ENCODE assay signal across 8 cellular contexts in the genomic region with DNA sequence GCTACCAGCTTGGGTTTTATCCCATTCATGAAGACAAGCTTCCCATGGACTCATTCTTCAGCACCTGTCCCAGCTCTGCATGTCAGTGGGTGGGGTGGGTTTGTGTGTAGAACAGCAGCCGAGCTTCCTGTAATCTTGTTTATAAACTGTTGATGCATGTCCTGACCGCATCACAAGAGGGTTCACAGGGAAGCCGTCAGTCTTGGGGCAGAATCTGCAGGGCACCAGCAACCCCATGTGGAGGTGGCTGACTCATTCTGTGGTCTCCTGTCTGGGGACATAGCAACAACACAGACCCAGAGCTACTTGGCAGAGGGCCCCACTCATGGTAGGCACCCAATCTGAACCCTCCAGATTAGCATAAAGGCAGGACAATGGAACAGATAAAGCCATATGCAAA.
DNase-seq lines count a peak whose midpoint lies in the region; ATAC-seq and TF ChIP-seq lines count a peak whose summit lies in the region.

No MANE protein-coding gene starts in this region.

- peak; percentile 88 for ATAC-seq in HG02981 (IDR thresholded peaks at IDR 0.05; ENCODE audit: unreplicated experiment)

- no peak overlapping the region for H3K4me3 ChIP-seq in foreskin fibroblast (ENCODE audit: low read depth in 1 of 2, low read length in 2 of 2)

- DNase-seq in NCI-H2081 (lab: John Stamatoyannopoulos, UW): peak; percentile 57 to 66
- DNase-seq in NCI-H2081 treated with DMSO at 0.1 percent for 48 hours (lab: John Stamatoyannopoulos, UW): no peak
- peak; percentile 92 for DNase-seq in NK-92 treated with Interleukin-12 subunit alpha and Interleukin-12 subunit beta, amount 100 ng/mL, for 24 hours (lab: John Stamatoyannopoulos, UW)
- peak; percentile 65 for DNase-seq in activated T-cell treated with anti-CD3 and anti-CD28 coated beads for 1 hour (ENCODE audit: low read depth)
- DNase-seq in foreskin fibroblast: peak; percentile 67 to 78
- peak; percentile 33 to 65 (median 42) for DNase-seq in stimulated activated CD4-positive, alpha-beta T cell treated with anti-CD3 and anti-CD28 coated beads, Interleukin-1b, Interleukin-23, amount 100 ng/mL, for 24 hours (ENCODE audit: low read depth in 4 of 4, low spot score in 1 of 4)
- no peak for DNase-seq in NCI-H128 (lab: John Stamatoyannopoulos, UW; ENCODE audit: unreplicated experiment)

- TF ChIP-seq CTCF in foreskin fibroblast (IDR thresholded peaks at IDR 0.05; ENCODE audit: low read depth, low read length): no peak

Comparison
In these comparisons a context has a peak if more than half of its experiments do, and no peak if none do; other contexts are left out.
1. DNase-seq: peak in NCI-H2081 (2 of 2), NK-92 treated with Interleukin-12 subunit alpha and Interleukin-12 subunit beta, amount 100 ng/mL, for 24 hours (single experiment), activated T-cell treated with anti-CD3 and anti-CD28 coated beads for 1 hour (single experiment), foreskin fibroblast (2 of 2) and stimulated activated CD4-positive, alpha-beta T cell treated with anti-CD3 and anti-CD28 coated beads, Interleukin-1b, Interleukin-23, amount 100 ng/mL, for 24 hours (4 of 4); none in NCI-H2081 treated with DMSO at 0.1 percent for 48 hours (single experiment) and NCI-H128 (single experiment).